Comparison of ENCODE assay signal across 1 cellular context in genomic region chr20:33693741-33694645, GRCh38.
TF ChIP-seq lines count a peak whose summit lies in the region.

No MANE protein-coding gene starts in this region.

TF ChIP-seq in HEK293, 187 proteins besides CTCF, POLR2A, EP300 and RAD21 (continued from another document):
- no peak for TF ChIP-seq ZBTB6 (tag by site-specific recombination; IDR thresholded peaks at IDR 0.05)
